Comparison of ENCODE assay signal across 9 cellular contexts in genomic region chr1:58857673-58858343, GRCh38.
DNase-seq lines count a peak whose midpoint lies in the region; ATAC-seq and TF ChIP-seq lines count a peak whose summit lies in the region.
"Had no signal": no experiment of that assay in that cellular context is flagged by ENCODE, and none has a peak within 500 bp of the region (broad histone marks: within the 10 kb centered on the region; RNA-seq: fewer than 3 reads in every experiment).

No MANE protein-coding gene starts in this region.

- 88 to 93% (median 89%) methylated on average over 1 of the region's 1 CpG for WGBS in heart left ventricle, 4 donors

- peak; percentile 86 for ATAC-seq in GM19395 (IDR thresholded peaks at IDR 0.05; ENCODE audit: unreplicated experiment)
- peak; percentile 90 for ATAC-seq in HG03108 (IDR thresholded peaks at IDR 0.05; ENCODE audit: unreplicated experiment)
- ATAC-seq in activated naive CD8-positive, alpha-beta T cell treated with anti-CD3 and anti-CD28 coated beads, Interleukin-2, amount 50 U/mL, for 24 hours: peak; percentile 78
- no peak for ATAC-seq in foreskin keratinocyte
- no peak for ATAC-seq in heart left ventricle

- no peak for TF ChIP-seq POLR2A in heart left ventricle (IDR thresholded peaks at IDR 0.05)

- H3K4me1 Mint-ChIP-seq in activated naive CD8-positive, alpha-beta T cell treated with anti-CD3 and anti-CD28 coated beads, Interleukin-2, amount 50 U/mL, for 24 hours: peaks cover 38% of the 10 kb centered on the region

- no peak overlapping the region for H3K4me3 Mint-ChIP-seq in activated naive CD8-positive, alpha-beta T cell treated with anti-CD3 and anti-CD28 coated beads, Interleukin-2, amount 50 U/mL, for 24 hours

- POLR2A ChIA-PET in GM10248 (lab: Yijun Ruan, JAX): no interaction called here

- no peaks in the 10 kb centered on the region for H3K27me3 ChIP-seq in foreskin keratinocyte
- H3K27me3 ChIP-seq in heart left ventricle: no peaks in the 10 kb centered on the region

- no peaks in the 10 kb centered on the region for H3K36me3 Mint-ChIP-seq in activated naive CD8-positive, alpha-beta T cell treated with anti-CD3 and anti-CD28 coated beads, Interleukin-2, amount 50 U/mL, for 24 hours (ENCODE audit: low read depth)

- H3K4me1 ChIP-seq in foreskin keratinocyte: peaks cover 3% of the 10 kb centered on the region
- peaks cover 0 to 30% (median 0%) of the 10 kb centered on the region in 12 donors for H3K4me1 ChIP-seq in heart left ventricle

- no peaks in the 10 kb centered on the region for H3K9me3 ChIP-seq in heart left ventricle

- H3K36me3 ChIP-seq in heart left ventricle: no peaks in the 10 kb centered on the region

- intact Hi-C loops in heart left ventricle (cut with DNase I): no loop called here

- H3K27ac Mint-ChIP-seq in activated naive CD8-positive, alpha-beta T cell treated with anti-CD3 and anti-CD28 coated beads, Interleukin-2, amount 50 U/mL, for 24 hours: peak overlapping the region; percentile 41

- H3K4me3 ChIP-seq in heart left ventricle: no peak overlapping the region

- CTCF ChIA-PET in GM10248 (lab: Yijun Ruan, JAX): interaction anchor here (1.2 to 2.4 kb wide), 3 partner anchors 9 to 19 kb away, joined by 3 to 8 read pairs (median 6); no protein-coding TSS in a partner anchor

- no peak overlapping the region for H3K27ac ChIP-seq in foreskin keratinocyte
- H3K27ac ChIP-seq in heart left ventricle: no peak overlapping the region

- no peaks in the 10 kb centered on the region for H3K9me3 Mint-ChIP-seq in activated naive CD8-positive, alpha-beta T cell treated with anti-CD3 and anti-CD28 coated beads, Interleukin-2, amount 50 U/mL, for 24 hours

- TF ChIP-seq CTCF in GM10248 (IDR thresholded peaks at IDR 0.05; ENCODE audit: control extremely low read depth, extremely low read depth, low read depth, missing control alignments) (no peak), foreskin keratinocyte (conservative IDR thresholded peaks at IDR 0.05) (no peak), heart left ventricle (IDR thresholded peaks at IDR 0.05) (no peak)

- no peaks in the 10 kb centered on the region for H3K27me3 Mint-ChIP-seq in activated naive CD8-positive, alpha-beta T cell treated with anti-CD3 and anti-CD28 coated beads, Interleukin-2, amount 50 U/mL, for 24 hours

- DNase-seq in GM10248 (ENCODE audit: extremely low spot score) (peak; percentile 39), foreskin keratinocyte (no peak), heart left ventricle (no peak), NCI-H446 treated with DMSO at 0.1 percent for 48 hours (lab: John Stamatoyannopoulos, UW) (no peak), HuH-7.5 (ENCODE audit: low spot score) (no peak)
- DNase-seq in activated naive CD8-positive, alpha-beta T cell treated with anti-CD3 and anti-CD28 coated beads, Interleukin-2, amount 50 U/mL, for 24 hours: peak; percentile 15
- DNase-seq: NCI-H1930 had no signal

Comparison
In these comparisons a context has a peak if more than half of its experiments do, and no peak if none do; other contexts are left out.
1. DNase-seq: peak in GM10248 (single experiment) and activated naive CD8-positive, alpha-beta T cell treated with anti-CD3 and anti-CD28 coated beads, Interleukin-2, amount 50 U/mL, for 24 hours (single experiment); none in foreskin keratinocyte (0 of 2), heart left ventricle (0 of 5), NCI-H446 treated with DMSO at 0.1 percent for 48 hours (single experiment) and HuH-7.5 (single experiment).
2. ATAC-seq: peak in GM19395 (single experiment), HG03108 (single experiment) and activated naive CD8-positive, alpha-beta T cell treated with anti-CD3 and anti-CD28 coated beads, Interleukin-2, amount 50 U/mL, for 24 hours (single experiment); none in foreskin keratinocyte (single experiment) and heart left ventricle (0 of 4).